24 cellular contexts compared by ENCODE assay signal in the genomic region with DNA sequence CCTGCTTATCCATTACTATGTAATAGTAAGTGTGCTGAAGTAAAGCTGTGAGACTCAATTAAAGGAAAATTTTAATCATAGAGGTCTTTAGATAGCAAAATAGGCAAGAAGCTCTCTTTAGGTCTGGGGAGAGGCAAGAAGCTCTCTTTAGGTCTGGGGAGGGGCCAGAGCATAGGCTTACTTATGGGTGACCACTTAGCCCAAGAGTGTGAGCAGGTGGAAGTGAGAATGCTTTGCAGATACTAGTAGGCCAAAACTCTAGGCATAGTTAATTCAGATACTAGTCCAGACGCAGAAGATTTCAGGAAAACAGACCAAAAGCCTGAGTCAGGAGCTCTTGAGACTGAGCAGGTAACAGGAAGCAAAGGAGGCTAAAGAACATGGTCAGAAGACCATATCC. TPM values are rescaled to one million over a fixed set of nuclear protein-coding genes. Genes with fewer than 3 reads are reported as not detected.
DNase-seq lines count a peak whose midpoint lies in the region; ATAC-seq and TF ChIP-seq lines count a peak whose summit lies in the region.
"Had no signal": no experiment of that assay in that cellular context is flagged by ENCODE, and none has a peak within 500 bp of the region (broad histone marks: within the 10 kb centered on the region; RNA-seq: fewer than 3 reads in every experiment).

No MANE protein-coding gene starts in this region.

- no peak for TF ChIP-seq RAD21 in SK-N-SH (IDR thresholded peaks at IDR 0.05; ENCODE audit: low read length)

- CTCF ChIA-PET in activated naive CD4-positive, alpha-beta T cell treated with anti-CD3 and anti-CD28 coated beads, Interleukin-2, amount 10 ng/mL, durations not matched to agents 7 days and 5 days (lab: Charles Lee): interaction anchor here (0.7 to 1.4 kb wide), 2 partner anchors 20 to 59 kb away, joined by 3 to 5 read pairs; no protein-coding TSS in a partner anchor
- CTCF ChIA-PET in WTC11 (lab: Charles Lee): interaction anchor here (0.6 to 1.2 kb wide), 3 partner anchors 11 to 82 kb away, joined by 3 to 6 read pairs (median 4); no protein-coding TSS in a partner anchor
- CTCF ChIA-PET in SK-N-SH (lab: Yijun Ruan, JAX): interaction anchor here (1.1 to 2.0 kb wide), 3 partner anchors 9 to 66 kb away, joined by 3 to 6 read pairs (median 3); no protein-coding TSS in a partner anchor

- no peak overlapping the region for H3K4me3 Mint-ChIP-seq in activated naive CD4-positive, alpha-beta T cell treated with anti-CD3 and anti-CD28 coated beads, Interleukin-2, amount 50 U/mL, for 24 hours
- H3K4me3 Mint-ChIP-seq in activated naive CD4-positive, alpha-beta T cell treated with anti-CD3 and anti-CD28 coated beads, Interleukin-2, amount 10 ng/mL, durations not matched to agents 7 days and 5 days: no peak overlapping the region
- no peak overlapping the region for H3K4me3 Mint-ChIP-seq in WTC11
- H3K4me3 Mint-ChIP-seq: T-helper 2 cell treated with Interferon-gamma antibody and Interleukin-4, amounts not matched to agents 5 μg/mL and 100 μg/mL, for 36 hours had no signal

- H3K9me3 Mint-ChIP-seq in activated naive CD4-positive, alpha-beta T cell treated with anti-CD3 and anti-CD28 coated beads, Interleukin-2, amount 50 U/mL, for 24 hours: no peaks in the 10 kb centered on the region
- no peaks in the 10 kb centered on the region for H3K9me3 Mint-ChIP-seq in activated naive CD4-positive, alpha-beta T cell treated with anti-CD3 and anti-CD28 coated beads, Interleukin-2, amount 10 ng/mL, durations not matched to agents 7 days and 5 days
- no peaks in the 10 kb centered on the region for H3K9me3 Mint-ChIP-seq in WTC11
- H3K9me3 Mint-ChIP-seq: IgD-negative memory B cell; T-helper 2 cell treated with Interferon-gamma antibody and Interleukin-4, amounts not matched to agents 5 μg/mL and 100 μg/mL, for 36 hours had no signal

- H3K4me1 ChIP-seq in left lung (peaks cover 0 to 16% of the 10 kb centered on the region in 2 donors), upper lobe of right lung (no peaks in the 10 kb centered on the region), SK-N-SH (ENCODE audit: control insufficient read depth in 1 of 2, insufficient read depth in 2 of 2, low read depth in 1 of 2, low read length in 1 of 2) (peaks cover 4 to 25% of the 10 kb centered on the region in 2 experiments; a peak in 3 of 4 replicates)
- H3K4me1 ChIP-seq: lower lobe of right lung had no signal

- POLR2A ChIA-PET in WTC11 (lab: Charles Lee): no interaction called here
- POLR2A ChIA-PET in SK-N-SH (lab: Yijun Ruan, JAX): no interaction called here

- no peak overlapping the region for H3K27ac ChIP-seq in left lung
- no peak overlapping the region for H3K27ac ChIP-seq in upper lobe of right lung
- no peak overlapping the region for H3K27ac ChIP-seq in SK-N-SH (ENCODE audit: low read depth in 2 of 2, low read length in 1 of 2)
- H3K27ac ChIP-seq: foreskin keratinocyte, lower lobe of right lung, WERI-Rb-1 had no signal

- TF ChIP-seq CTCF in WTC11 (IDR thresholded peaks at IDR 0.05): no peak
- no peak for TF ChIP-seq CTCF in left lung (IDR thresholded peaks at IDR 0.05)
- TF ChIP-seq CTCF in upper lobe of right lung (IDR thresholded peaks at IDR 0.05): no peak
- TF ChIP-seq CTCF in SK-N-SH (IDR thresholded peaks at IDR 0.05): no peak

- DNase-seq in activated naive CD4-positive, alpha-beta T cell treated with anti-CD3 and anti-CD28 coated beads, Interleukin-2, amount 10 ng/mL, durations not matched to agents 7 days and 5 days: no peak
- DNase-seq in WTC11 (ENCODE audit: low spot score) (no peak), left lung (no peak), upper lobe of right lung (no peak), SK-N-SH (no peak), OCI-M2 (lab: John Stamatoyannopoulos, UW; ENCODE audit: unreplicated experiment) (no peak)
- DNase-seq: activated gamma-delta T cell treated with Interleukin-2 at 50 U/mL for 16 hours; erythroblast; foreskin keratinocyte; hypothalamus; islet precursor cell; lower lobe of right lung; NCI-H146; NCI-H2171; NCI-H524 treated with DMSO at 0.1 percent for 48 hours; nucleus accumbens; small intestine; stimulated activated naive CD4-positive, alpha-beta T cell; thyroid gland; WERI-Rb-1 had no signal

- H3K27me3 ChIP-seq in left lung (no peaks in the 10 kb centered on the region), upper lobe of right lung (no peaks in the 10 kb centered on the region), SK-N-SH (ENCODE audit: insufficient read depth) (no peaks in the 10 kb centered on the region)
- H3K27me3 ChIP-seq: foreskin keratinocyte, thyroid gland had no signal

- intact Hi-C loops in left lung (cut with DNase I) (no loop called here), upper lobe of right lung (cut with DNase I) (no loop called here)

- no peaks in the 10 kb centered on the region for H3K9me3 ChIP-seq in left lung
- H3K9me3 ChIP-seq in upper lobe of right lung: no peaks in the 10 kb centered on the region
- no peaks in the 10 kb centered on the region for H3K9me3 ChIP-seq in SK-N-SH
- H3K9me3 ChIP-seq: lower lobe of right lung, thyroid gland had no signal

- H3K36me3 ChIP-seq in left lung: no peaks in the 10 kb centered on the region
- H3K36me3 ChIP-seq in upper lobe of right lung: no peaks in the 10 kb centered on the region
- H3K36me3 ChIP-seq in SK-N-SH (replicated peaks in 1 of 2; ENCODE audit: control insufficient read depth in 1 of 2, insufficient read depth in 2 of 2, low read length in 1 of 2): peaks cover 0 to 4% of the 10 kb centered on the region in 2 experiments
- H3K36me3 ChIP-seq: lower lobe of right lung, thyroid gland, WERI-Rb-1 had no signal

- H3K36me3 Mint-ChIP-seq in activated naive CD4-positive, alpha-beta T cell treated with anti-CD3 and anti-CD28 coated beads, Interleukin-2, amount 50 U/mL, for 24 hours: peaks cover 3% of the 10 kb centered on the region
- H3K36me3 Mint-ChIP-seq in activated naive CD4-positive, alpha-beta T cell treated with anti-CD3 and anti-CD28 coated beads, Interleukin-2, amount 10 ng/mL, durations not matched to agents 7 days and 5 days: peaks cover 3% of the 10 kb centered on the region
- no peaks in the 10 kb centered on the region for H3K36me3 Mint-ChIP-seq in WTC11

- H3K9ac ChIP-seq in SK-N-SH: no peak overlapping the region

- H4K20me1 ChIP-seq in SK-N-SH (ENCODE audit: insufficient read depth): peaks cover 23% of the 10 kb centered on the region

- TF ChIP-seq EP300 in SK-N-SH (IDR thresholded peaks at IDR 0.05; ENCODE audit: borderline replicate concordance in 1 of 2, low read depth in 1 of 2, low read length in 1 of 2): no peak

- no peaks in the 10 kb centered on the region for H3K27me3 Mint-ChIP-seq in activated naive CD4-positive, alpha-beta T cell treated with anti-CD3 and anti-CD28 coated beads, Interleukin-2, amount 50 U/mL, for 24 hours
- H3K27me3 Mint-ChIP-seq in activated naive CD4-positive, alpha-beta T cell treated with anti-CD3 and anti-CD28 coated beads, Interleukin-2, amount 10 ng/mL, durations not matched to agents 7 days and 5 days: no peaks in the 10 kb centered on the region
- no peaks in the 10 kb centered on the region for H3K27me3 Mint-ChIP-seq in WTC11 (ENCODE audit: low read depth)
- H3K27me3 Mint-ChIP-seq: IgD-negative memory B cell had no signal

- H3K9me2 ChIP-seq in SK-N-SH: no peaks in the 10 kb centered on the region

- H3F3A ChIP-seq in SK-N-SH (replicated peaks; ENCODE audit: insufficient read depth): no peaks in the 10 kb centered on the region

- H3K4me1 Mint-ChIP-seq in activated naive CD4-positive, alpha-beta T cell treated with anti-CD3 and anti-CD28 coated beads, Interleukin-2, amount 50 U/mL, for 24 hours: peaks cover 60% of the 10 kb centered on the region
- peaks cover 10% of the 10 kb centered on the region for H3K4me1 Mint-ChIP-seq in activated naive CD4-positive, alpha-beta T cell treated with anti-CD3 and anti-CD28 coated beads, Interleukin-2, amount 10 ng/mL, durations not matched to agents 7 days and 5 days
- peaks cover 9% of the 10 kb centered on the region for H3K4me1 Mint-ChIP-seq in WTC11

- H2AFZ ChIP-seq in SK-N-SH (ENCODE audit: low read depth): no peak overlapping the region

- 100% methylated on average over 1 of the region's 1 CpG for WGBS in SK-N-SH (ENCODE audit: low lambda C conversion rate)

- no peak overlapping the region for H3K4me2 ChIP-seq in SK-N-SH

- H3K4me3 ChIP-seq in left lung: no peak overlapping the region
- H3K4me3 ChIP-seq in upper lobe of right lung: no peak overlapping the region
- H3K4me3 ChIP-seq in SK-N-SH (ENCODE audit: low read depth in 2 of 2, low read length in 1 of 2): no peak overlapping the region
- H3K4me3 ChIP-seq: lower lobe of right lung, thyroid gland had no signal

- ATAC-seq in WTC11: no peak
- peak; percentile 33 for ATAC-seq in left lung
- ATAC-seq in upper lobe of right lung: no peak
- no peak for ATAC-seq in GM21447 (IDR thresholded peaks at IDR 0.05; ENCODE audit: unreplicated experiment)
- ATAC-seq: foreskin keratinocyte, lower lobe of right lung had no signal

- peak overlapping the region; percentile 71 for H3K27ac Mint-ChIP-seq in activated naive CD4-positive, alpha-beta T cell treated with anti-CD3 and anti-CD28 coated beads, Interleukin-2, amount 50 U/mL, for 24 hours
- no peak overlapping the region for H3K27ac Mint-ChIP-seq in activated naive CD4-positive, alpha-beta T cell treated with anti-CD3 and anti-CD28 coated beads, Interleukin-2, amount 10 ng/mL, durations not matched to agents 7 days and 5 days
- peak overlapping the region; percentile 51; the same call in 1 of the 2 replicates for H3K27ac Mint-ChIP-seq in WTC11
- H3K27ac Mint-ChIP-seq: T-helper 2 cell treated with Interferon-gamma antibody and Interleukin-4, amounts not matched to agents 5 μg/mL and 100 μg/mL, for 36 hours had no signal

- peaks cover 62% of the 10 kb centered on the region for H3K79me2 ChIP-seq in SK-N-SH (ENCODE audit: insufficient read depth)

TF ChIP-seq in SK-N-SH, 30 proteins besides CTCF, POLR2A, EP300 and RAD21:
- no peak for TF ChIP-seq FOSL2 (IDR thresholded peaks at IDR 0.05; ENCODE audit: borderline replicate concordance, low read depth)

RNA-seq across cellular contexts. Expression of a gene that starts 49.6 kb away (rescaled TPM):
- 156 to 179 TPM (median 171 TPM) in 3 replicates for total RNA-seq in WTC11 (2021)
- total RNA-seq in left lung: 100 to 1,000 TPM; 116 to 132 TPM
- 112 TPM for total RNA-seq in upper lobe of right lung
- polyA plus RNA-seq in SK-N-SH (2012; rRNA removed): 61.6 and 71.1 TPM in 2 replicates
- 68.1 and 72.7 TPM in 2 replicates for polyA plus RNA-seq in SK-N-SH (2012; cell fraction: cytosol; rRNA removed)
- 73.9 and 96.3 TPM in 2 replicates for polyA plus RNA-seq in SK-N-SH (2012; cell fraction: nucleus; rRNA removed)
